8 cellular contexts compared by ENCODE assay signal in the genomic region with DNA sequence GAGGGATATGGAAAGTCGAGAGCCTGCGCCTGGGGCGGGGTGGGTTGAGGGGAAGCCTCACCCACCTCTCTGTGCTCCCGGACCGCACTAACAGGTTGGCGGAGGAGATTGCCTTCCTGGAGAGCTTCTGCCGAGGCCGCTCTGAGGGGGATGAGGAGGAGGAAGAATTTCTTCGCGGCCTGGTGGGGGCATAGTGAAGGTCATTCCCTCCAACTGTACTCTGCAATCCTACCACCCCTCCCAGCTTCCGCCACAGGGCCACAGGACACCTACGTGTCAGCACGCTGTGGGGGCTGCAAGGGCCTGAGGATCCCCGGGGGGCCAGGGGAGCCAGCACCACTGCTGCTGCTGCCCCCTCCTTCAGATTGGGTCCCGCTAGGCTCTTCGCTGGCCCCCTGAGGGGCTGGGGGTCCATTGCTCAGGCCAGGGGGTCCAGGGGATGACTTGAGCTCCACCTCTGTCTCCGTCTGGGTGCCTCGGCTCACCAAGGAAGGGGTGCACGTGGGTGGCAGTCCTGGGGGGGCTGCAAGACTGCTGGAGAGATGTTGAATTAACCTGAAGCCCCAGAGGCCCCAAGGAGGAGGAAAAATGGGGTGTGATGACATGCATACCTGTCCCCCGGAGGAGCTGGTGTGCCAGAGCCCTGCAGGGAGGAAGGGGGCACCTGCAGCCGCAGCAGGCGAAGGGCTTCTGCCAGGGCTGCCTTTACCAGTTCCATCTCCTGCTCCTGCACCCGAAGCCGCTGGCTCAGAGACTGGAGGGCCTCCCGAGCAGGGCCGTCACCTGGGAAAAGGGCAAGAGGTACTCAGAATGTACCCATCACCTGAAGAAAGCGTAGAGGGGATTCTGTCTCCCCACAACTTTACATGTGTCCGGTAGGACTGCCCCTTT. TPM values are rescaled to one million over a fixed set of nuclear protein-coding genes. Genes with fewer than 3 reads are reported as not detected.
DNase-seq lines count a peak whose midpoint lies in the region; ATAC-seq and TF ChIP-seq lines count a peak whose summit lies in the region.

No MANE protein-coding gene starts in this region.

- TF ChIP-seq CTCF in BE2C (IDR thresholded peaks at IDR 0.05; ENCODE audit: low read depth, low read length) (no peak), Loucy (conservative IDR thresholded peaks at IDR 0.05; ENCODE audit: low read length) (no peak), dorsolateral prefrontal cortex (IDR thresholded peaks at IDR 0.05 in 54 of 56, conservative IDR thresholded peaks at IDR 0.05 in 2 of 56; ENCODE audit: low read depth in 1 of 56, partially characterized antibody in 56 of 56) (no peak), nephron progenitor cell (IDR thresholded peaks at IDR 0.05) (no peak)

- H3K27ac Mint-ChIP-seq in nephron progenitor cell, result peak overlapping the region; percentile 36

- no peak for TF ChIP-seq POLR2A in GM18505 (IDR thresholded peaks at IDR 0.05; ENCODE audit: borderline replicate concordance, extremely low read depth, insufficient read depth, insufficient read length)

- H3K9ac ChIP-seq in Loucy (ENCODE audit: low read depth, low read length, poor library complexity, severe bottlenecking), result peak overlapping the region; percentile 80

- intact Hi-C loops in dorsolateral prefrontal cortex (cut with DNase I), result no loop called here

- H3K4me1 Mint-ChIP-seq in nephron progenitor cell, result peaks cover 72% of the 10 kb centered on the region

- H3K4me1 ChIP-seq in BE2C (no peaks in the 10 kb centered on the region), Loucy (ENCODE audit: insufficient read depth, low read length, poor library complexity, severe bottlenecking) (peaks cover 27% of the 10 kb centered on the region)

- H3K27ac ChIP-seq in dorsolateral prefrontal cortex, result peak overlapping the region in 57 of 59 donors; percentile 79 to 99 (median 96)

- H3K27me3 ChIP-seq in BE2C (no peaks in the 10 kb centered on the region), Loucy (ENCODE audit: insufficient read depth, low read length, poor library complexity, severe bottlenecking) (no peaks in the 10 kb centered on the region), dorsolateral prefrontal cortex (no peaks in the 10 kb centered on the region)

- H3K4me3 ChIP-seq in BE2C (ENCODE audit: low read depth, low read length) (peak overlapping the region; percentile 70), Loucy (ENCODE audit: low read length, poor library complexity, severe bottlenecking) (peak overlapping the region; percentile 90), dorsolateral prefrontal cortex (peak overlapping the region; percentile 52 to 89 (median 73))

- H3K9me3 Mint-ChIP-seq in nephron progenitor cell, result no peaks in the 10 kb centered on the region

- H3K4me2 ChIP-seq in Loucy (ENCODE audit: low read depth, low read length, poor library complexity, severe bottlenecking), result peak overlapping the region; percentile 81

- peak overlapping the region; percentile 92 for H3K4me3 Mint-ChIP-seq in nephron progenitor cell

- peaks cover 8% of the 10 kb centered on the region for H3F3A ChIP-seq in Loucy (ENCODE audit: low read depth)

- in situ Hi-C loops in G401 (cut with HindIII; ENCODE audit: low sequenced_read_pairs), result no loop called here

- H3K27me3 Mint-ChIP-seq in nephron progenitor cell (ENCODE audit: low read depth, poor library complexity), result peaks cover 6% of the 10 kb centered on the region

- no peaks in the 10 kb centered on the region for H3K36me3 ChIP-seq in BE2C
- no peaks in the 10 kb centered on the region for H3K36me3 ChIP-seq in Loucy (ENCODE audit: insufficient read depth, low read length)

- no peaks in the 10 kb centered on the region for H3K9me3 ChIP-seq in BE2C
- H3K9me3 ChIP-seq in Loucy (ENCODE audit: insufficient read depth, low read depth, low read length), result no peaks in the 10 kb centered on the region

- no peak for ATAC-seq in GM18505 (IDR thresholded peaks at IDR 0.05; ENCODE audit: unreplicated experiment)
- ATAC-seq in HG03025 (IDR thresholded peaks at IDR 0.05; ENCODE audit: low FRiP score, unreplicated experiment), result no peak

- 0 out of 2 replicates have a peak overlapping the region, but pooled peaks have one; percentile 79 for H2AFZ ChIP-seq in Loucy (ENCODE audit: low read length)

- H3K79me2 ChIP-seq in Loucy (ENCODE audit: insufficient read depth, low read length), result peaks cover 14% of the 10 kb centered on the region; the same call in 1 of the 2 replicates

- DNase-seq in BE2C (no peak), dorsolateral prefrontal cortex (no peak), nephron progenitor cell (no peak), G401 (ENCODE audit: low spot score) (no peak)
- DNase-seq in activated effector memory CD4-positive, alpha-beta T cell treated with anti-CD3 and anti-CD28 coated beads, Interleukin-2, amount 50 U/mL, for 16 hours, result no peak

- no peaks in the 10 kb centered on the region for H4K20me1 ChIP-seq in Loucy (ENCODE audit: insufficient read depth, low read length, poor library complexity, severe bottlenecking)

- H3K36me3 Mint-ChIP-seq in nephron progenitor cell (ENCODE audit: low read depth), result peaks cover 14% of the 10 kb centered on the region

- H3K9me2 ChIP-seq in Loucy (replicated peaks; ENCODE audit: low read depth, low read length), result no peaks in the 10 kb centered on the region

RNA-seq across cellular contexts. Expression of gene EML3, which starts 1.5 kb away (rescaled TPM):
- 33.4 TPM for polyA plus RNA-seq in BE2C (2012; ENCODE audit: insufficient read depth, insufficient read length, low read depth)
- 10 to 100 TPM; 19.0 to 72.1 (median 37.3) TPM for total RNA-seq in dorsolateral prefrontal cortex
- total RNA-seq in G401 (2014; rRNA removed; shearing (Covaris generic)), result 33.2 and 55.7 TPM in 2 replicates

RNA-seq across cellular contexts. Expression of gene ROM1, which starts 2.0 kb away (rescaled TPM):
- 3.5 TPM for polyA plus RNA-seq in BE2C (2012; ENCODE audit: insufficient read depth, insufficient read length, low read depth)
- total RNA-seq in dorsolateral prefrontal cortex, result 10 to 100 TPM; 11.3 to 68.7 (median 24.9) TPM
- 14.2 and 14.9 TPM in 2 replicates for total RNA-seq in G401 (2014; rRNA removed; shearing (Covaris generic))

RNA-seq across cellular contexts. Expression of gene MTA2, which starts 9.4 kb away (rescaled TPM):
- 83.3 TPM for polyA plus RNA-seq in BE2C (2012; ENCODE audit: insufficient read depth, insufficient read length, low read depth)
- 10 to 100 TPM; 39.4 to 85.0 (median 58.9) TPM for total RNA-seq in dorsolateral prefrontal cortex
- total RNA-seq in G401 (2014; rRNA removed; shearing (Covaris generic)), result 190 and 224 TPM in 2 replicates

RNA-seq across cellular contexts. Expression of gene B3GAT3, which starts 10.7 kb away (rescaled TPM):
- polyA plus RNA-seq in BE2C (2012; ENCODE audit: insufficient read depth, insufficient read length, low read depth), result 50.8 TPM
- total RNA-seq in dorsolateral prefrontal cortex, result 10 to 100 TPM; 52.5 to 99.7 (median 70.4) TPM
- total RNA-seq in G401 (2014; rRNA removed; shearing (Covaris generic)), result 58.5 and 67.4 TPM in 2 replicates

RNA-seq across cellular contexts. Expression of gene TUT1, which starts 19.7 kb away (rescaled TPM):
- 61.8 TPM for polyA plus RNA-seq in BE2C (2012; ENCODE audit: insufficient read depth, insufficient read length, low read depth)
- total RNA-seq in dorsolateral prefrontal cortex, result 10 to 100 TPM; 11.6 to 30.9 (median 19.4) TPM
- total RNA-seq in G401 (2014; rRNA removed; shearing (Covaris generic)), result 16.5 and 17.6 TPM in 2 replicates
